In the genomic region with DNA sequence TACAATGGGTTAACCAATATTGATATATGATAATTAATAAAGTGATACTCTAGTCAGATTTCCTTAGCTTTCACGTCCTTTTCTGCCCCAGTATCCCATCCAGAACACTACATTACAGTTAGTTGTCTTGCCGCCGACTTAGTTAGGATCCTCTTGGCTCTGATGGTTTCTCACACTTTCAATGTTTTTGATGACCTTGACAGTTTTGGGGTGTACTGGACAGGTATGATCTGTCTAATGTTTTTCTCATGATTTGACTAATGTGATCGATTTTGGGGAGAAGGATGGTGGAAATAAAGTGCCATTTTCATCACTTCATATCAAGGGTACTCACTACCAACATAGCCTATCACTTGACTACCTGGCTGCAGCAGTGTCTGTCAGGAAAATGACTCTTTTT, we compare ENCODE assay signal across 7 cellular contexts.
"Had no signal": no experiment of that assay in that cellular context is flagged by ENCODE, and none has a peak within 500 bp of the region (broad histone marks: within the 10 kb centered on the region; RNA-seq: fewer than 3 reads in every experiment).

No MANE protein-coding gene starts in this region.

- H3K9me3 ChIP-seq: HAP-1 had no signal

- H3K27ac ChIP-seq: HL-60 had no signal

- H3K4me1 ChIP-seq: HAP-1 had no signal

- ATAC-seq: GM23338, HCT116 had no signal

- H3K4me3 ChIP-seq: GM23338, HAP-1 had no signal

- H2AFZ ChIP-seq: GM23338 had no signal

- H3K4me2 ChIP-seq: GM23338 had no signal

- H3K36me3 ChIP-seq: HAP-1 had no signal

- DNase-seq: H7, HFFc6, KG1 had no signal
